Comparison of ENCODE assay signal across 1 cellular context in genomic region chr10:100998991-100999741, GRCh38.
TF ChIP-seq lines count a peak whose summit lies in the region.

No MANE protein-coding gene starts in this region.

TF ChIP-seq in HepG2, 621 proteins besides CTCF, POLR2A, EP300 and RAD21 (continued from another document and continues in another):
- TF ChIP-seq TRAFD1 (CRISPR knock-in tag; IDR thresholded peaks at IDR 0.05; ENCODE audit: borderline replicate concordance) (no peak), ZHX2 (IDR thresholded peaks at IDR 0.05; ENCODE audit: low read depth) (0 out of 2 replicates have a peak, but pooled peaks have one; percentile 33), ZHX2 (CRISPR knock-in tag; IDR thresholded peaks at IDR 0.05; ENCODE audit: borderline replicate concordance) (no peak; the same call in 1 of the 2 replicates), TP53 (CRISPR knock-in tag; conservative IDR thresholded peaks at IDR 0.05) (no peak), LBX2 (CRISPR knock-in tag; IDR thresholded peaks at IDR 0.05; ENCODE audit: borderline replicate concordance) (no peak), TRIM22 (IDR thresholded peaks at IDR 0.05) (no peak), GZF1 (CRISPR knock-in tag; IDR thresholded peaks at IDR 0.05) (no peak), ZNF33B (CRISPR knock-in tag; IDR thresholded peaks at IDR 0.05) (no peak), ZNF503 (CRISPR knock-in tag; IDR thresholded peaks at IDR 0.05) (no peak), ZNF451 (CRISPR knock-in tag; IDR thresholded peaks at IDR 0.05) (no peak), CSRNP1 (CRISPR knock-in tag; IDR thresholded peaks at IDR 0.05) (peak; percentile 96), NFYC (CRISPR knock-in tag; IDR thresholded peaks at IDR 0.05) (no peak), HNF1B (CRISPR knock-in tag; IDR thresholded peaks at IDR 0.05) (peak; percentile 41; the same call in 1 of the 2 replicates), ZNF713 (CRISPR knock-in tag; IDR thresholded peaks at IDR 0.05) (no peak), HMGXB4 (CRISPR knock-in tag; IDR thresholded peaks at IDR 0.05; ENCODE audit: borderline replicate concordance in 1 of 2, low read depth in 1 of 2) (peak; percentile 98 to 100), KAT2B (IDR thresholded peaks at IDR 0.05; ENCODE audit: borderline replicate concordance, low read depth, low read length) (no peak), ZNF17 (CRISPR knock-in tag; IDR thresholded peaks at IDR 0.05) (no peak), ZBTB46 (CRISPR knock-in tag; IDR thresholded peaks at IDR 0.05; ENCODE audit: borderline replicate concordance) (no peak), MTF1 (CRISPR knock-in tag; IDR thresholded peaks at IDR 0.05) (no peak), SCMH1 (CRISPR knock-in tag; IDR thresholded peaks at IDR 0.05; ENCODE audit: borderline replicate concordance) (no peak), RNF2 (conservative IDR thresholded peaks at IDR 0.05; ENCODE audit: low read depth) (0 out of 2 replicates have a peak, but pooled peaks have one; percentile 38), HNF4G (IDR thresholded peaks at IDR 0.05; ENCODE audit: borderline replicate concordance, low read depth, low read length) (no peak; the same call in 1 of the 2 replicates), HNF4G (CRISPR knock-in tag; IDR thresholded peaks at IDR 0.05; ENCODE audit: borderline replicate concordance, low read depth) (no peak), ZBTB7B (CRISPR knock-in tag; IDR thresholded peaks at IDR 0.05) (0 out of 2 replicates have a peak, but pooled peaks have one; percentile 41), GLI4 (CRISPR knock-in tag; IDR thresholded peaks at IDR 0.05; ENCODE audit: borderline replicate concordance) (peak; percentile 76), NR2F1 (CRISPR knock-in tag; IDR thresholded peaks at IDR 0.05) (peak in 1 of 2 experiments; percentile 39; a peak in 1 of 4 replicates), THYN1 (CRISPR knock-in tag; IDR thresholded peaks at IDR 0.05; ENCODE audit: borderline replicate concordance, low read depth) (peak; percentile 81; the same call in 1 of the 2 replicates), IKZF4 (CRISPR knock-in tag; IDR thresholded peaks at IDR 0.05; ENCODE audit: borderline replicate concordance, low read depth, not compliant biosample characterization) (peak; percentile 33), ZBTB26 (CRISPR knock-in tag; IDR thresholded peaks at IDR 0.05; ENCODE audit: borderline replicate concordance) (peak; percentile 52; the same call in 1 of the 2 replicates), BCLAF1 (IDR thresholded peaks at IDR 0.05) (no peak), ZNF354B (CRISPR knock-in tag; IDR thresholded peaks at IDR 0.05) (0 out of 2 replicates have a peak, but pooled peaks have one; percentile 77), SATB2 (CRISPR knock-in tag; IDR thresholded peaks at IDR 0.05) (no peak)
